1 cellular context compared by ENCODE assay signal in the genomic region with DNA sequence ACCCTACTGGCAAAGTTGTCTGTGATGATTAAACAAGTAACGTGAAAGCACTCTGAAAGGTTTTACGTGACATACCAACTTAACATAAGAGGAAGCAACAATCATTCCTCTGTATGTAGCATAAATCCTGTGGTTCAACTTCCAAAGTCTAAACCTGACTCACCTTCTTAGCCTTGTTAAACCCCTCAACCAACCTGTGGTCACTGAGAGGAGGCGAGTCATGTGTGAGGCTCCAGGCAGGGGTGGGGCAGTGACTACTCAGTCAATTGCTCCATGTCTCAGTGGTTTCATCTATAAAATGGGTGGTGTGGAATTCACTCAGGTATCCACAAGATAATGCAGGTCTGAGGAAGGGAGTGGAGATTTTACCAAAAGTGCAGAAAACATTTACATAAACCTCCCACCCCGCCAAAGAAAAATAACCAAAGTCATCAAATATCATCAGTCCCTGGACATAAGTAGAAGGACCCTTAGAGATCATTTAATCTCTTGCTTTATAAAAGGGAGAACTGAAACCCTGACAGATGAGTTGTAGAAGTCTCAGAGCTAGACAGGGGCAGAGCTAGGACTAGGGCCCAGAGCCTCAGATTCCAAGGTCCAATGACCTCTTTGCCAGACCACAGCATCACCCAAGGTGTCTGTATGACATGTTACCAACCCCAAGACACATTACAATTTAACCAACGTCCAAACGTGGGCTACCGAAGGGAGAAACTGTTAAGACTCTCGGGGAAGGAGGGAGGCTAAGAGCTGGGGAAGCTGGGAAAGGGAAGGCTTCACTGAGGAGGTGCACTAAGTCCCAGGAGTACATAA.
TF ChIP-seq lines count a peak whose summit lies in the region.

No MANE protein-coding gene starts in this region.

TF ChIP-seq in HepG2, 621 proteins besides CTCF, POLR2A, EP300 and RAD21 (continued from another document and continues in another):
- TF ChIP-seq ZSCAN22 (CRISPR knock-in tag; IDR thresholded peaks at IDR 0.05) (no peak), ZFYVE20 (CRISPR knock-in tag; IDR thresholded peaks at IDR 0.05; ENCODE audit: borderline replicate concordance, low read depth) (no peak), ZNF75D (CRISPR knock-in tag; IDR thresholded peaks at IDR 0.05; ENCODE audit: borderline replicate concordance) (no peak), HCFC1 (IDR thresholded peaks at IDR 0.05; ENCODE audit: low read depth, low read length) (no peak), RFXAP (CRISPR knock-in tag; IDR thresholded peaks at IDR 0.05; ENCODE audit: borderline replicate concordance) (no peak), SNAI1 (CRISPR knock-in tag; IDR thresholded peaks at IDR 0.05; ENCODE audit: borderline replicate concordance) (no peak), SALL1 (CRISPR knock-in tag; IDR thresholded peaks at IDR 0.05) (no peak), MAFG (CRISPR knock-in tag; IDR thresholded peaks at IDR 0.05) (no peak), ETV6 (CRISPR knock-in tag; conservative IDR thresholded peaks at IDR 0.05) (no peak), EEA1 (CRISPR knock-in tag; IDR thresholded peaks at IDR 0.05; ENCODE audit: borderline replicate concordance) (no peak), BRCA1 (CRISPR knock-in tag; IDR thresholded peaks at IDR 0.05) (no peak), AGO1 (IDR thresholded peaks at IDR 0.05; ENCODE audit: low read depth, low read length, poor library complexity, severe bottlenecking) (no peak), ATF7-NPFF (CRISPR knock-in tag; IDR thresholded peaks at IDR 0.05; ENCODE audit: low read depth) (no peak), CHD2 (IDR thresholded peaks at IDR 0.05; ENCODE audit: low read depth, low read length) (no peak), SUZ12 (IDR thresholded peaks at IDR 0.05; ENCODE audit: low read depth, low read length) (no peak), ZNF724P (CRISPR knock-in tag; IDR thresholded peaks at IDR 0.05; ENCODE audit: borderline replicate concordance) (no peak), RXRB (CRISPR knock-in tag; IDR thresholded peaks at IDR 0.05; ENCODE audit: borderline replicate concordance) (0 out of 2 replicates have a peak, but pooled peaks have one; percentile 8), ZNF335 (CRISPR knock-in tag; IDR thresholded peaks at IDR 0.05) (peak; percentile 85; the same call in 1 of the 2 replicates), HNF4G (IDR thresholded peaks at IDR 0.05; ENCODE audit: borderline replicate concordance, low read depth, low read length) (peak; percentile 40; the same call in 1 of the 2 replicates), HNF4G (CRISPR knock-in tag; IDR thresholded peaks at IDR 0.05; ENCODE audit: borderline replicate concordance, low read depth) (no peak), HNRNPLL (IDR thresholded peaks at IDR 0.05; ENCODE audit: low read depth, low read length, poor library complexity, severe bottlenecking) (no peak), ETV5 (CRISPR knock-in tag; IDR thresholded peaks at IDR 0.05; ENCODE audit: borderline replicate concordance) (peak; percentile 24; the same call in 1 of the 2 replicates), PITX1 (CRISPR knock-in tag; IDR thresholded peaks at IDR 0.05) (no peak), AKAP8 (CRISPR knock-in tag; IDR thresholded peaks at IDR 0.05) (no peak), KAT7 (CRISPR knock-in tag; IDR thresholded peaks at IDR 0.05; ENCODE audit: borderline replicate concordance) (no peak), SIX1 (CRISPR knock-in tag; IDR thresholded peaks at IDR 0.05; ENCODE audit: borderline replicate concordance) (no peak), NCOR1 (IDR thresholded peaks at IDR 0.05; ENCODE audit: borderline replicate concordance, low read length) (no peak; the same call in 1 of the 2 replicates), STAG1 (CRISPR knock-in tag; IDR thresholded peaks at IDR 0.05) (no peak), FOSL2 (CRISPR knock-in tag; IDR thresholded peaks at IDR 0.05) (peak; percentile 90), ZSCAN25 (CRISPR knock-in tag; IDR thresholded peaks at IDR 0.05) (peak; percentile 79), ZNF350 (CRISPR knock-in tag; IDR thresholded peaks at IDR 0.05; ENCODE audit: borderline replicate concordance, low read depth) (no peak), ZMYM3 (CRISPR knock-in tag; IDR thresholded peaks at IDR 0.05) (peak; percentile 91), ZNF432 (CRISPR knock-in tag; IDR thresholded peaks at IDR 0.05; ENCODE audit: borderline replicate concordance) (no peak), MAFF (IDR thresholded peaks at IDR 0.05; ENCODE audit: low read depth, low read length) (peak; percentile 22; the same call in 1 of the 2 replicates), HNRNPK (IDR thresholded peaks at IDR 0.05; ENCODE audit: low read depth, low read length, poor library complexity, severe bottlenecking) (no peak), MEIS2 (CRISPR knock-in tag; IDR thresholded peaks at IDR 0.05) (no peak), RBFOX2 (IDR thresholded peaks at IDR 0.05; ENCODE audit: low read depth, low read length) (peak; percentile 41; the same call in 1 of the 2 replicates), HDAC1 (CRISPR knock-in tag; IDR thresholded peaks at IDR 0.05) (no peak), ZMYM2 (CRISPR knock-in tag; IDR thresholded peaks at IDR 0.05) (peak; percentile 91), PLRG1 (conservative IDR thresholded peaks at IDR 0.05) (no peak), TBL1XR1 (IDR thresholded peaks at IDR 0.05; ENCODE audit: borderline replicate concordance, low read length, partially characterized antibody) (no peak), ZNF121 (CRISPR knock-in tag; IDR thresholded peaks at IDR 0.05) (no peak), MAFK (conservative IDR thresholded peaks at IDR 0.05 in 1 of 2, IDR thresholded peaks at IDR 0.05 in 1 of 2; ENCODE audit: low read length in 2 of 2) (peak; percentile 39 to 53), MEF2D (CRISPR knock-in tag; IDR thresholded peaks at IDR 0.05) (no peak), GABPB1 (CRISPR knock-in tag; IDR thresholded peaks at IDR 0.05) (no peak), GABPA (IDR thresholded peaks at IDR 0.05; ENCODE audit: low read depth, low read length) (no peak), GABPA (CRISPR knock-in tag; IDR thresholded peaks at IDR 0.05; ENCODE audit: low read depth) (0 out of 2 replicates have a peak, but pooled peaks have one; percentile 17), ZMYM4 (CRISPR knock-in tag; IDR thresholded peaks at IDR 0.05) (no peak), ZSCAN20 (CRISPR knock-in tag; IDR thresholded peaks at IDR 0.05; ENCODE audit: borderline replicate concordance) (no peak), RCOR2 (CRISPR knock-in tag; IDR thresholded peaks at IDR 0.05) (peak; percentile 98), ZNF501 (CRISPR knock-in tag; IDR thresholded peaks at IDR 0.05) (no peak)
- TF ChIP-seq, protein P1, sequence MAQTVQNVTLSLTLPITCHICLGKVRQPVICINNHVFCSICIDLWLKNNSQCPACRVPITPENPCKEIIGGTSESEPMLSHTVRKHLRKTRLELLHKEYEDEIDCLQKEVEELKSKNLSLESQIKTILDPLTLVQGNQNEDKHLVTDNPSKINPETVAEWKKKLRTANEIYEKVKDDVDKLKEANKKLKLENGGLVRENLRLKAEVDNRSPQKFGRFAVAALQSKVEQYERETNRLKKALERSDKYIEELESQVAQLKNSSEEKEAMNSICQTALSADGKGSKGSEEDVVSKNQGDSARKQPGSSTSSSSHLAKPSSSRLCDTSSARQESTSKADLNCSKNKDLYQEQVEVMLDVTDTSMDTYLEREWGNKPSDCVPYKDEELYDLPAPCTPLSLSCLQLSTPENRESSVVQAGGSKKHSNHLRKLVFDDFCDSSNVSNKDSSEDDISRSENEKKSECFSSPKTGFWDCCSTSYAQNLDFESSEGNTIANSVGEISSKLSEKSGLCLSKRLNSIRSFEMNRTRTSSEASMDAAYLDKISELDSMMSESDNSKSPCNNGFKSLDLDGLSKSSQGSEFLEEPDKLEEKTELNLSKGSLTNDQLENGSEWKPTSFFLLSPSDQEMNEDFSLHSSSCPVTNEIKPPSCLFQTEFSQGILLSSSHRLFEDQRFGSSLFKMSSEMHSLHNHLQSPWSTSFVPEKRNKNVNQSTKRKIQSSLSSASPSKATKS (CRISPR knock-in tag; IDR thresholded peaks at IDR 0.05): no peak
- TF ChIP-seq, protein P2, sequence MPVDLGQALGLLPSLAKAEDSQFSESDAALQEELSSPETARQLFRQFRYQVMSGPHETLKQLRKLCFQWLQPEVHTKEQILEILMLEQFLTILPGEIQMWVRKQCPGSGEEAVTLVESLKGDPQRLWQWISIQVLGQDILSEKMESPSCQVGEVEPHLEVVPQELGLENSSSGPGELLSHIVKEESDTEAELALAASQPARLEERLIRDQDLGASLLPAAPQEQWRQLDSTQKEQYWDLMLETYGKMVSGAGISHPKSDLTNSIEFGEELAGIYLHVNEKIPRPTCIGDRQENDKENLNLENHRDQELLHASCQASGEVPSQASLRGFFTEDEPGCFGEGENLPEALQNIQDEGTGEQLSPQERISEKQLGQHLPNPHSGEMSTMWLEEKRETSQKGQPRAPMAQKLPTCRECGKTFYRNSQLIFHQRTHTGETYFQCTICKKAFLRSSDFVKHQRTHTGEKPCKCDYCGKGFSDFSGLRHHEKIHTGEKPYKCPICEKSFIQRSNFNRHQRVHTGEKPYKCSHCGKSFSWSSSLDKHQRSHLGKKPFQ (CRISPR knock-in tag; IDR thresholded peaks at IDR 0.05; ENCODE audit: insufficient replicate concordance): no peak
- TF ChIP-seq, protein P3, sequence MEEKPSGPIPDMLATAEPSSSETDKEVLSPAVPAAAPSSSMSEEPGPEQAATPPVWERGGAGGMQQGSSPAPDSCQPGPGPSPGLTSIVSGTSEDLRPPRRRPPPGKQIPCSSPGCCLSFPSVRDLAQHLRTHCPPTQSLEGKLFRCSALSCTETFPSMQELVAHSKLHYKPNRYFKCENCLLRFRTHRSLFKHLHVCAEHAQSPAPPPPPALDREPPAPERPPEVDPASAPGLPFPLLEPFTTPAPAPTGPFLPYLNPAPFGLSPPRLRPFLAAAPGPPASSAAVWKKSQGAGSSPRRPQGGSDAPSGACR (CRISPR knock-in tag; IDR thresholded peaks at IDR 0.05): no peak
- TF ChIP-seq, protein P4, sequence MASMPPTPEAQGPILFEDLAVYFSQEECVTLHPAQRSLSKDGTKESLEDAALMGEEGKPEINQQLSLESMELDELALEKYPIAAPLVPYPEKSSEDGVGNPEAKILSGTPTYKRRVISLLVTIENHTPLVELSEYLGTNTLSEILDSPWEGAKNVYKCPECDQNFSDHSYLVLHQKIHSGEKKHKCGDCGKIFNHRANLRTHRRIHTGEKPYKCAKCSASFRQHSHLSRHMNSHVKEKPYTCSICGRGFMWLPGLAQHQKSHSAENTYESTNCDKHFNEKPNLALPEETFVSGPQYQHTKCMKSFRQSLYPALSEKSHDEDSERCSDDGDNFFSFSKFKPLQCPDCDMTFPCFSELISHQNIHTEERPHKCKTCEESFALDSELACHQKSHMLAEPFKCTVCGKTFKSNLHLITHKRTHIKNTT (CRISPR knock-in tag; IDR thresholded peaks at IDR 0.05): no peak
- TF ChIP-seq, protein P5, sequence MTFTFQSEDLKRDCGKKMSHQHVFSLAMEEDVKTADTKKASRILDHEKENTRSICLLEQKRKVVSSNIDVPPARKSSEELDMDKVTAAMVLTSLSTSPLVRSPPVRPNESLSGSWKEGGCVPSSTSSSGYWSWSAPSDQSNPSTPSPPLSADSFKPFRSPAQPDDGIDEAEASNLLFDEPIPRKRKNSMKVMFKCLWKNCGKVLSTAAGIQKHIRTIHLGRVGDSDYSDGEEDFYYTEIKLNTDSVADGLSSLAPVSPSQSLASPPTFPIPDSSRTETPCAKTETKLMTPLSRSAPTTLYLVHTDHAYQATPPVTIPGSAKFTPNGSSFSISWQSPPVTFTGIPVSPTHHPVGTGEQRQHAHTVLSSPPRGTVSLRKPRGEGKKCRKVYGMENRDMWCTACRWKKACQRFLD (CRISPR knock-in tag; IDR thresholded peaks at IDR 0.05; ENCODE audit: borderline replicate concordance): no peak
- TF ChIP-seq, protein P6, sequence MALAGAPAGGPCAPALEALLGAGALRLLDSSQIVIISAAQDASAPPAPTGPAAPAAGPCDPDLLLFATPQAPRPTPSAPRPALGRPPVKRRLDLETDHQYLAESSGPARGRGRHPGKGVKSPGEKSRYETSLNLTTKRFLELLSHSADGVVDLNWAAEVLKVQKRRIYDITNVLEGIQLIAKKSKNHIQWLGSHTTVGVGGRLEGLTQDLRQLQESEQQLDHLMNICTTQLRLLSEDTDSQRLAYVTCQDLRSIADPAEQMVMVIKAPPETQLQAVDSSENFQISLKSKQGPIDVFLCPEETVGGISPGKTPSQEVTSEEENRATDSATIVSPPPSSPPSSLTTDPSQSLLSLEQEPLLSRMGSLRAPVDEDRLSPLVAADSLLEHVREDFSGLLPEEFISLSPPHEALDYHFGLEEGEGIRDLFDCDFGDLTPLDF (CRISPR knock-in tag; IDR thresholded peaks at IDR 0.05): no peak
- TF ChIP-seq, protein P7, sequence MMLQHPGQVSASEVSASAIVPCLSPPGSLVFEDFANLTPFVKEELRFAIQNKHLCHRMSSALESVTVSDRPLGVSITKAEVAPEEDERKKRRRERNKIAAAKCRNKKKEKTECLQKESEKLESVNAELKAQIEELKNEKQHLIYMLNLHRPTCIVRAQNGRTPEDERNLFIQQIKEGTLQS (CRISPR knock-in tag; IDR thresholded peaks at IDR 0.05): 0 out of 2 replicates have a peak, but pooled peaks have one; percentile 22
- TF ChIP-seq, protein P8, sequence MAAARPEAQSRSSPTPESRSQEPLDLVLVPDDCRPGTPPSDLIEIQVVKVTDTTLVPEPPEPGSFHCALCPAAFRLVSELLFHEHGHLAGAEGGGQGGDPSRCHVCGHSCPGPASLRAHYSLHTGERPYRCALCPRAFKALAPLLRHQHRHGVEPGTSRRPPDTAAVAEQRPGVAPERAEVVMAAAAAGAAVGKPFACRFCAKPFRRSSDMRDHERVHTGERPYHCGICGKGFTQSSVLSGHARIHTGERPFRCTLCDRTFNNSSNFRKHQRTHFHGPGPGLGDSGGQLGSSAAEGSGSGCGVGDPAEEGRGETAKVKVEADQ (CRISPR knock-in tag; IDR thresholded peaks at IDR 0.05; ENCODE audit: borderline replicate concordance): peak; percentile 35; the same call in 1 of the 2 replicates
- TF ChIP-seq, protein P9, sequence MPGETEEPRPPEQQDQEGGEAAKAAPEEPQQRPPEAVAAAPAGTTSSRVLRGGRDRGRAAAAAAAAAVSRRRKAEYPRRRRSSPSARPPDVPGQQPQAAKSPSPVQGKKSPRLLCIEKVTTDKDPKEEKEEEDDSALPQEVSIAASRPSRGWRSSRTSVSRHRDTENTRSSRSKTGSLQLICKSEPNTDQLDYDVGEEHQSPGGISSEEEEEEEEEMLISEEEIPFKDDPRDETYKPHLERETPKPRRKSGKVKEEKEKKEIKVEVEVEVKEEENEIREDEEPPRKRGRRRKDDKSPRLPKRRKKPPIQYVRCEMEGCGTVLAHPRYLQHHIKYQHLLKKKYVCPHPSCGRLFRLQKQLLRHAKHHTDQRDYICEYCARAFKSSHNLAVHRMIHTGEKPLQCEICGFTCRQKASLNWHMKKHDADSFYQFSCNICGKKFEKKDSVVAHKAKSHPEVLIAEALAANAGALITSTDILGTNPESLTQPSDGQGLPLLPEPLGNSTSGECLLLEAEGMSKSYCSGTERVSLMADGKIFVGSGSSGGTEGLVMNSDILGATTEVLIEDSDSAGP (CRISPR knock-in tag; IDR thresholded peaks at IDR 0.05; ENCODE audit: borderline replicate concordance): no peak
